In genomic region chr14:52044791-52045522, GRCh38 we compare ENCODE assay signal across 9 cellular contexts. TPM values are rescaled to one million over a fixed set of nuclear protein-coding genes. Genes with fewer than 3 reads are reported as not detected.
DNase-seq lines count a peak whose midpoint lies in the region; ATAC-seq and TF ChIP-seq lines count a peak whose summit lies in the region.
"Had no signal": no experiment of that assay in that cellular context is flagged by ENCODE, and none has a peak within 500 bp of the region (broad histone marks: within the 10 kb centered on the region; RNA-seq: fewer than 3 reads in every experiment).

No MANE protein-coding gene starts in this region.

- no peak for TF ChIP-seq CTCF in osteocyte (IDR thresholded peaks at IDR 0.05)

- H3K4me1 ChIP-seq in esophagus (ENCODE audit: control insufficient read depth in 2 of 2, insufficient read depth in 2 of 2, low read length in 1 of 2) = peaks cover 3 to 4% of the 10 kb centered on the region in 2 donors

- ATAC-seq in GM21447 (IDR thresholded peaks at IDR 0.05; ENCODE audit: unreplicated experiment) (no peak), HG03342 (IDR thresholded peaks at IDR 0.05; ENCODE audit: unreplicated experiment) (no peak)

- no peaks in the 10 kb centered on the region for H3K36me3 ChIP-seq in esophagus (ENCODE audit: control insufficient read depth in 2 of 2, insufficient read depth in 2 of 2, low read length in 1 of 2)

- H3K4me3 Mint-ChIP-seq in osteocyte (ENCODE audit: unreplicated experiment) = no peak overlapping the region

- WGBS in esophagus, 2 donors = 82 to 84% methylated on average over 11 of the region's 11 CpGs

- H3K9me3 Mint-ChIP-seq in osteocyte (ENCODE audit: unreplicated experiment) = no peaks in the 10 kb centered on the region

- DNase-seq in AG20443 (ENCODE audit: low spot score) (peak; percentile 77), NCI-H226 (peak; percentile 48), osteocyte (ENCODE audit: extremely low spot score, unreplicated experiment) (no peak), DMS79 treated with DMSO at 0.1 percent for 48 hours (lab: John Stamatoyannopoulos, UW) (no peak)
- no peak for DNase-seq in stimulated activated CD8-positive, alpha-beta memory T cell treated with anti-CD3 and anti-CD28 coated beads, Interleukin-4, amount 100 ng/mL, for 48 hours

- H3K36me3 Mint-ChIP-seq in osteocyte (ENCODE audit: unreplicated experiment) = peaks cover 19% of the 10 kb centered on the region

- no peaks in the 10 kb centered on the region for H3K9me3 ChIP-seq in esophagus (ENCODE audit: control insufficient read depth in 2 of 2, insufficient read depth in 1 of 2, low read depth in 1 of 2, low read length in 1 of 2)

- peaks cover 49% of the 10 kb centered on the region for H3K4me1 Mint-ChIP-seq in osteocyte (ENCODE audit: unreplicated experiment)

- no peaks in the 10 kb centered on the region for H3K27me3 Mint-ChIP-seq in osteocyte (ENCODE audit: unreplicated experiment)

- H3K4me3 ChIP-seq in esophagus (ENCODE audit: low read depth in 1 of 2, low read length in 2 of 2) = no peak overlapping the region

- H3K27me3 ChIP-seq in esophagus (ENCODE audit: control insufficient read depth in 1 of 2, insufficient read depth in 2 of 2, low read length in 2 of 2) = no peaks in the 10 kb centered on the region

- peak overlapping the region; percentile 47 to 68 for H3K27ac ChIP-seq in esophagus (ENCODE audit: low read depth in 2 of 2, low read length in 1 of 2)

- peak overlapping the region; percentile 78 for H3K27ac Mint-ChIP-seq in osteocyte (ENCODE audit: unreplicated experiment)

RNA-seq across cellular contexts. Expression of gene NID2, which starts 23.9 kb away (rescaled TPM):
- 1 to 10 TPM; 2.9 to 3.1 TPM for polyA plus RNA-seq in esophagus
- 58.5 and 62.9 TPM in 2 replicates for total RNA-seq in osteocyte
- total RNA-seq: G401 had no signal

RNA-seq across cellular contexts. Expression of gene RTRAF, which starts 55.6 kb away (rescaled TPM):
- 100 to 1,000 TPM in 1 of 2 donors, 10 to 100 TPM in 1; 83.5 to 108 TPM for polyA plus RNA-seq in esophagus
- 172 and 185 TPM in 2 replicates for total RNA-seq in osteocyte

Comparison
In these comparisons a context has a peak if more than half of its experiments do, and no peak if none do; other contexts are left out.
1. DNase-seq: peak in AG20443 (single experiment) and NCI-H226 (single experiment); none in osteocyte (single experiment), stimulated activated CD8-positive, alpha-beta memory T cell treated with anti-CD3 and anti-CD28 coated beads, Interleukin-4, amount 100 ng/mL, for 48 hours (single experiment) and DMS79 treated with DMSO at 0.1 percent for 48 hours (single experiment).